In genomic region chr5:94746731-94747124, GRCh38 we compare ENCODE assay signal across 9 cellular contexts.
A peak's percentile ranks its signal among the peaks of the same experiment; 100 is the strongest.
DNase-seq lines count a peak whose midpoint lies in the region; ATAC-seq, FAIRE-seq and TF ChIP-seq lines count a peak whose summit lies in the region.
"Had no signal": no experiment of that assay in that cellular context is flagged by ENCODE, and none has a peak within 500 bp of the region (broad histone marks: within the 10 kb centered on the region; RNA-seq: fewer than 3 reads in every experiment).

No MANE protein-coding gene starts in this region.

- H3K9me1 ChIP-seq in endothelial cell of umbilical vein (replicated peaks; ENCODE audit: control insufficient read depth, extremely low read depth, insufficient read depth, low read length): no peaks in the 10 kb centered on the region

- TF ChIP-seq POLR2A in GM12892 (IDR thresholded peaks at IDR 0.05; ENCODE audit: low read depth, low read length) (no peak), endothelial cell of umbilical vein (IDR thresholded peaks at IDR 0.05; ENCODE audit: low read depth, low read length) (no peak), transverse colon (IDR thresholded peaks at IDR 0.05) (no peak)

- in situ Hi-C loops in transverse colon (cut with MboI; ENCODE audit: low pct_ligation_motif_present in 1 of 4, low pct_unique_long_range_greater_than_20kb in 1 of 4, low sequenced_read_pairs in 3 of 4): no loop called here

- H3K9ac ChIP-seq in endothelial cell of umbilical vein (replicated peaks; ENCODE audit: extremely low read depth, insufficient read depth, low read length): no peak overlapping the region
- H3K9ac ChIP-seq: SK-N-SH had no signal

- no peak for TF ChIP-seq CTCF in endothelial cell of umbilical vein (IDR thresholded peaks at IDR 0.05; ENCODE audit: extremely low read depth in 1 of 2, insufficient read depth in 1 of 2, low read depth in 1 of 2, low read length in 2 of 2)
- no peak for TF ChIP-seq CTCF in transverse colon (IDR thresholded peaks at IDR 0.05)

- H2AFZ ChIP-seq in endothelial cell of umbilical vein (ENCODE audit: low read depth, low read length): no peak overlapping the region

- H3K4me1 ChIP-seq in endothelial cell of umbilical vein (ENCODE audit: control insufficient read depth, extremely low read depth, insufficient read depth, low read length) (peaks cover 14% of the 10 kb centered on the region), transverse colon (no peaks in the 10 kb centered on the region)

- H3K36me3 ChIP-seq in endothelial cell of umbilical vein (ENCODE audit: control insufficient read depth in 2 of 2, extremely low read depth in 1 of 2, insufficient read depth in 2 of 2, low read length in 2 of 2) (peaks cover 0 to 3% of the 10 kb centered on the region in 2 experiments), transverse colon (no peaks in the 10 kb centered on the region)

- H3K27me3 ChIP-seq in endothelial cell of umbilical vein (ENCODE audit: control insufficient read depth in 2 of 2, insufficient read depth in 2 of 2, low read length in 2 of 2) (no peaks in the 10 kb centered on the region), transverse colon (no peaks in the 10 kb centered on the region)

- TF ChIP-seq EP300 in transverse colon (IDR thresholded peaks at IDR 0.05; ENCODE audit: low read depth): no peak

- BruUV-seq in endothelial cell of umbilical vein (replicated peaks; lab: Mats Ljungman, UMichigan): no TSS peak

- H3K27ac ChIP-seq in endothelial cell of umbilical vein (ENCODE audit: insufficient read depth, low read depth, low read length) (peak overlapping the region; percentile 28), transverse colon (no peak overlapping the region)

- DNase-seq in GM12892 (ENCODE audit: insufficient read length) (no peak), endothelial cell of umbilical vein (ENCODE audit: low read depth, low spot score) (peak; percentile 8), NCI-H146 (lab: John Stamatoyannopoulos, UW) (no peak), transverse colon (no peak), GM03348 (ENCODE audit: low spot score) (no peak)
- no peak for DNase-seq in stimulated activated CD4-positive, alpha-beta T cell treated with anti-CD3 and anti-CD28 coated beads, Interleukin-1b, Interleukin-23, amount 100 ng/mL, for 48 hours
- DNase-seq: SK-N-SH had no signal

- H3K4me3 ChIP-seq in endothelial cell of umbilical vein (replicated peaks in 1 of 3; ENCODE audit: insufficient read depth in 1 of 3, low read depth in 1 of 3, low read length in 3 of 3): no peak overlapping the region
- no peak overlapping the region for H3K4me3 ChIP-seq in transverse colon

- CTCF ChIA-PET in endothelial cell of umbilical vein (lab: Charles Lee): interaction anchor here (1.1 kb wide), 1 partner anchor 9 kb away, joined by 3 read pairs; no protein-coding TSS in a partner anchor

- intact Hi-C loops in endothelial cell of umbilical vein (cut with micrococcal nuclease) (no loop called here), transverse colon (cut with DNase I; ENCODE audit: low total_unique reads) (no loop called here)

- H3K4me2 ChIP-seq in endothelial cell of umbilical vein (ENCODE audit: insufficient read depth, low read length): no peak overlapping the region
- H3K4me2 ChIP-seq: SK-N-SH had no signal

- FAIRE-seq in GM12892 (lab: Jason Lieb, UNC) (peak; percentile 84), endothelial cell of umbilical vein (lab: Jason Lieb, UNC) (peak; percentile 21)

- no peaks in the 10 kb centered on the region for H4K20me1 ChIP-seq in endothelial cell of umbilical vein (replicated peaks; ENCODE audit: control insufficient read depth, extremely low read depth, insufficient read depth, low read length)

- peak; percentile 47 for ATAC-seq in GM21619 (IDR thresholded peaks at IDR 0.05; ENCODE audit: unreplicated experiment)
- peak; percentile 34 for ATAC-seq in HG03565 (IDR thresholded peaks at IDR 0.05; ENCODE audit: unreplicated experiment)

- WGBS in transverse colon (ENCODE audit: low coverage in 1 of 2), 2 donors: 78 to 91% methylated on average over 1 of the region's 1 CpG

- POLR2A ChIA-PET in endothelial cell of umbilical vein (lab: Charles Lee): no interaction called here

- no peaks in the 10 kb centered on the region for H3K9me3 ChIP-seq in endothelial cell of umbilical vein (replicated peaks; ENCODE audit: control insufficient read depth, insufficient read depth, low read length)
- H3K9me3 ChIP-seq in transverse colon: no peaks in the 10 kb centered on the region
- H3K9me3 ChIP-seq: SK-N-SH had no signal

- H3K79me2 ChIP-seq in endothelial cell of umbilical vein (ENCODE audit: control insufficient read depth, insufficient read depth, low read length): no peaks in the 10 kb centered on the region

- dilution Hi-C loops in endothelial cell of umbilical vein (cut with MboI; ENCODE audit: extremely low pct_ligation_motif_present, low sequenced_read_pairs): no loop called here

TF ChIP-seq in endothelial cell of umbilical vein, 7 proteins besides CTCF, POLR2A, EP300 and RAD21:
- no peak for TF ChIP-seq GATA2 (IDR thresholded peaks at IDR 0.05; ENCODE audit: insufficient read depth, insufficient read length, low read depth, low read length)
